ENCODE assay signal across 8 cellular contexts in genomic region chr7:104943502-104944343, GRCh38.
A peak's percentile ranks its signal among the peaks of the same experiment; 100 is the strongest.
DNase-seq lines count a peak whose midpoint lies in the region; FAIRE-seq and TF ChIP-seq lines count a peak whose summit lies in the region.

No MANE protein-coding gene starts in this region.

- no peak overlapping the region for H3K56ac ChIP-seq in H1 (replicated peaks; ENCODE audit: insufficient read length, low read depth, low read length)

- H3K36me3 Mint-ChIP-seq in HFFc6 (ENCODE audit: low read depth) (peaks cover 10% of the 10 kb centered on the region; the same call in 1 of the 2 replicates), neural crest cell (ENCODE audit: low read depth) (peaks cover 2% of the 10 kb centered on the region)

- H4K5ac ChIP-seq in H1 (ENCODE audit: insufficient read length, low read depth, low read length): no peak overlapping the region

- H3K36me3 ChIP-seq in H1 (ENCODE audit: control insufficient read depth in 2 of 4, insufficient read depth in 4 of 4, low read length in 3 of 4) (no peaks in the 10 kb centered on the region), tibial nerve (no peaks in the 10 kb centered on the region)

- H2BK120ac ChIP-seq in H1 (replicated peaks; ENCODE audit: low read depth, low read length): no peak overlapping the region

- no peak for TF ChIP-seq RAD21 in H1 (IDR thresholded peaks at IDR 0.05 in 1 of 2, conservative IDR thresholded peaks at IDR 0.05 in 1 of 2; ENCODE audit: low read depth in 2 of 2, low read length in 2 of 2)

- H2AFZ ChIP-seq in H1 (ENCODE audit: low read length): peak overlapping the region; percentile 55

- no peaks in the 10 kb centered on the region for H3K79me1 ChIP-seq in H1 (ENCODE audit: low read depth, low read length)

- H3K4me3 Mint-ChIP-seq in HFFc6 (no peak overlapping the region), neural crest cell (peak overlapping the region; percentile 55)

- no peaks in the 10 kb centered on the region for H3K79me2 ChIP-seq in H1 (ENCODE audit: control insufficient read depth in 1 of 2, insufficient read depth in 2 of 2, low read length in 2 of 2)

- H2BK12ac ChIP-seq in H1 (ENCODE audit: low read depth, low read length): peak overlapping the region; percentile 81; the same call in 1 of the 2 replicates

- CTCF ChIA-PET in GM10248 (lab: Yijun Ruan, JAX) (interaction anchor here (1.0 to 1.6 kb wide), 3 partner anchors 13 to 70 kb away, joined by 3 to 8 read pairs (median 4); no protein-coding TSS in a partner anchor), H1 (lab: Charles Lee; ENCODE audit: partially characterized antibody) (interaction anchor here (1.1 kb wide), 1 partner anchor 94 kb away, joined by 3 read pairs; no protein-coding TSS in a partner anchor)

- H2BK20ac ChIP-seq in H1 (ENCODE audit: low read length): no peak overlapping the region; the same call in 1 of the 2 replicates

- H3K4me3 ChIP-seq in H1 (ENCODE audit: extremely low read depth in 1 of 4, insufficient read depth in 2 of 4, low read depth in 3 of 4, low read length in 4 of 4): no peak overlapping the region
- peak overlapping the region in 1 of 4 donors; percentile 0 for H3K4me3 ChIP-seq in tibial nerve

- no peaks in the 10 kb centered on the region for H4K20me1 ChIP-seq in H1 (replicated peaks in 1 of 2; ENCODE audit: control insufficient read depth in 1 of 2, insufficient read depth in 2 of 2, low read length in 2 of 2)

- no peak for TF ChIP-seq EP300 in H1 (IDR thresholded peaks at IDR 0.05; ENCODE audit: borderline replicate concordance in 1 of 2, low read depth in 2 of 2, low read length in 2 of 2)
- peak in 1 of 2 donors; percentile 76 for TF ChIP-seq EP300 in tibial nerve (IDR thresholded peaks at IDR 0.05)

- H3K27me3 ChIP-seq in H1 (replicated peaks in 1 of 4; ENCODE audit: control insufficient read depth in 3 of 4, extremely low read depth in 1 of 4, insufficient read depth in 3 of 4, low read length in 3 of 4) (no peaks in the 10 kb centered on the region), tibial nerve (no peaks in the 10 kb centered on the region)

- H3K27ac ChIP-seq in H1 (ENCODE audit: low read depth, low read length) (no peak overlapping the region; the same call in 1 of the 2 replicates), tibial nerve (peak overlapping the region; percentile 63 to 94 (median 88))

- peak overlapping the region; percentile 65; the same call in 1 of the 2 replicates for H2AK5ac ChIP-seq in H1 (ENCODE audit: low read depth, low read length)

- WGBS in H1 (ENCODE audit: extremely low coverage in 1 of 2, insufficient coverage in 1 of 2, insufficient read length in 1 of 2, insufficient replicate concordance in 2 of 2, low coverage in 1 of 2, low lambda C conversion rate in 2 of 2, missing lambda C conversion rate in 1 of 2), 2 experiments: 81% methylated on average over 12 of the region's 12 CpGs; no CpG with 5 or more reads in 1 of the 2 experiments
- 37 to 43% methylated on average over 12 of the region's 12 CpGs for WGBS in tibial nerve, 2 donors

- no peak overlapping the region for H3K23ac ChIP-seq in H1 (ENCODE audit: insufficient read length)

- DNase-seq in GM10248 (ENCODE audit: extremely low spot score): peak; percentile 52
- no peak for DNase-seq in HFFc6
- peak; percentile 90 for DNase-seq in NCI-H1092 treated with DMSO at 0.1 percent for 48 hours (lab: John Stamatoyannopoulos, UW)
- peak; percentile 34 to 62 for DNase-seq in activated CD4-positive, alpha-beta T cell treated with anti-CD3 and anti-CD28 coated beads, Interleukin-2, amount 50 U/mL, for 24 hours (ENCODE audit: low read depth in 1 of 2, low spot score in 1 of 2)
- DNase-seq in H1 (ENCODE audit: low read depth in 1 of 2, low spot score in 2 of 2): no peak
- DNase-seq in neural crest cell (ENCODE audit: low read depth, low spot score): no peak
- DNase-seq in tibial nerve (ENCODE audit: low spot score in 2 of 2): peak in 1 of 2 donors; percentile 59
- DNase-seq in HuH-7.5 (ENCODE audit: low spot score): no peak

- H3K4me1 ChIP-seq in H1 (replicated peaks in 1 of 4; ENCODE audit: control insufficient read depth in 3 of 4, insufficient read depth in 4 of 4, low read length in 3 of 4) (peaks cover 0 to 5% (median under 1%) of the 10 kb centered on the region in 4 experiments; a peak in 3 of 7 replicates), tibial nerve (peaks cover 0 to 34% (median 24%) of the 10 kb centered on the region in 4 donors)

- POLR2A ChIA-PET in GM10248 (lab: Yijun Ruan, JAX) (interaction anchor here (0.6 to 1.9 kb wide), 5 partner anchors 38 to 68 kb away, joined by 3 to 7 read pairs (median 6); no protein-coding TSS in a partner anchor), H1 (lab: Charles Lee; ENCODE audit: partially characterized antibody) (interaction anchor here (2.9 kb wide), 1 partner anchor 40 kb away, joined by 9 read pairs; no protein-coding TSS in a partner anchor)

- peaks cover 5% of the 10 kb centered on the region for H3K27me3 Mint-ChIP-seq in HFFc6 (ENCODE audit: insufficient read depth)
- H3K27me3 Mint-ChIP-seq in neural crest cell (ENCODE audit: low read depth): no peaks in the 10 kb centered on the region

- no peak overlapping the region for H3K4ac ChIP-seq in H1 (replicated peaks; ENCODE audit: insufficient read length, low read depth, low read length)

- no peak overlapping the region for H4K8ac ChIP-seq in H1 (ENCODE audit: extremely low read depth, insufficient read depth, low read length)

- H3K9me3 Mint-ChIP-seq in HFFc6 (no peaks in the 10 kb centered on the region), neural crest cell (peaks cover 4% of the 10 kb centered on the region)

- no peak overlapping the region for H3K18ac ChIP-seq in H1 (ENCODE audit: extremely low read depth, low read length)

- no peak overlapping the region for H3K14ac ChIP-seq in H1 (ENCODE audit: insufficient read length)

- no peak overlapping the region for H3K4me2 ChIP-seq in H1 (ENCODE audit: insufficient read depth in 1 of 2, low read depth in 2 of 2, low read length in 2 of 2)

- peaks cover 39% of the 10 kb centered on the region for H3K4me1 Mint-ChIP-seq in HFFc6 (ENCODE audit: low read depth)
- H3K4me1 Mint-ChIP-seq in neural crest cell: peaks cover 43% of the 10 kb centered on the region

- no peaks in the 10 kb centered on the region for H3K23me2 ChIP-seq in H1 (ENCODE audit: low read depth, low read length)

- no peak overlapping the region for H4K91ac ChIP-seq in H1 (replicated peaks; ENCODE audit: insufficient read length, low read length)

- H2BK15ac ChIP-seq in H1 (ENCODE audit: low read length): no peak overlapping the region

- H3K9me3 ChIP-seq in H1 (ENCODE audit: insufficient read depth in 2 of 2, low read depth in 1 of 2, low read length in 1 of 2) (peaks cover 0 to 2% of the 10 kb centered on the region in 2 experiments; a peak in 1 of 4 replicates), tibial nerve (no peaks in the 10 kb centered on the region)

- H3K9ac ChIP-seq in H1 (replicated peaks in 1 of 4; ENCODE audit: extremely low read depth in 1 of 4, low read depth in 3 of 4, low read length in 3 of 4): no peak overlapping the region

- no peak for TF ChIP-seq CTCF in GM10248 (IDR thresholded peaks at IDR 0.05; ENCODE audit: control extremely low read depth, extremely low read depth, low read depth, missing control alignments)
- TF ChIP-seq CTCF in HFFc6 (IDR thresholded peaks at IDR 0.05): no peak
- TF ChIP-seq CTCF in H1 (IDR thresholded peaks at IDR 0.05; ENCODE audit: control extremely low read depth in 1 of 3, insufficient read depth in 1 of 3, low read depth in 1 of 3, low read length in 3 of 3): no peak
- no peak for TF ChIP-seq CTCF in neural crest cell (conservative IDR thresholded peaks at IDR 0.05)
- no peak for TF ChIP-seq CTCF in tibial nerve (IDR thresholded peaks at IDR 0.05)

- no peak for FAIRE-seq in H1 (lab: Jason Lieb, UNC)

- no peak overlapping the region for H2BK5ac ChIP-seq in H1 (ENCODE audit: low read depth, low read length)

- H3K27ac Mint-ChIP-seq in HFFc6: peak overlapping the region; percentile 100
- H3K27ac Mint-ChIP-seq in neural crest cell (ENCODE audit: unreplicated experiment): peak overlapping the region; percentile 93

- TF ChIP-seq POLR2A in H1 (IDR thresholded peaks at IDR 0.05; ENCODE audit: control extremely low read depth in 1 of 2, low read depth in 2 of 2, low read length in 2 of 2) (no peak), tibial nerve (IDR thresholded peaks at IDR 0.05) (no peak)

TF ChIP-seq in H1, 55 proteins besides CTCF, POLR2A, EP300 and RAD21:
- TF ChIP-seq GTF2F1 (IDR thresholded peaks at IDR 0.05; ENCODE audit: borderline replicate concordance, low read depth, low read length) (no peak), ASH2L (IDR thresholded peaks at IDR 0.05; ENCODE audit: low read length) (no peak), RXRA (IDR thresholded peaks at IDR 0.05; ENCODE audit: insufficient read depth, low read depth, low read length) (no peak)

Comparison
In these comparisons a context has a peak if more than half of its experiments do, and no peak if none do; other contexts are left out.
1. DNase-seq: peak in GM10248 (single experiment), NCI-H1092 treated with DMSO at 0.1 percent for 48 hours (single experiment) and activated CD4-positive, alpha-beta T cell treated with anti-CD3 and anti-CD28 coated beads, Interleukin-2, amount 50 U/mL, for 24 hours (2 of 2); none in HFFc6 (single experiment), H1 (0 of 2), neural crest cell (single experiment) and HuH-7.5 (single experiment).